In the genomic region with DNA sequence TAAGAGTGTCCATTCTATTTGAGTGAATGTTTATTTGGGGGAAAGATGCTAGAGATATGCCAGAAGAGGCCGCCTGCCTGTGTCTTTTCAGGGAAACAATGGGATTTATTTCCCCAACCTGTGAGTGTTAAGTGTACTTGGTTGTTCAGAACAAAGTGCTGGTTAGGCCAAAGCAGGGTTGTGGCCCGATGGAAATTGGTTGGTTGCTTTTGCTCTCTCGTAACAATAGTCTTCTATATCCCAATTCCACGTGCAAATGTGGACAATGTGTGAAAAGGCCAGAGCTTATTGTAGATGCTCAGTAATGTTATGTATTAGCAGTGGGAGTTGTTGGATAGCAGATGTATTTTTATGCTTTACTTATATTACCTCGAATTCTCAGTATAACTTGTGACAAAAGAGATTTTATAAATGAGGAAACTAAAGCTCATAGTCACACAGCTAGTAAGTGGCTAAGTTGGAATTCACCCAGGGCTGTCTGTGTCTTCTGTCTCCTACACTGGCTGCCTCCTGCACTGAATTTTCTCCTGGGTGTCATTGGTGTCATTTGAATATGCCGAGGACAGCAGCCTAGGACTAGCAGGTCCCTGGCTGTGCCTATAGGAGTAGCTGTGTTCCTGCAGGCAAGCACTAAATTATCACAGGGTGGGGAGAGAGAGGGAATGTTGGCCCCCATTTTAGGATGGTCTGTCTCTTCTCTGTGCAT, we compare ENCODE assay signal across 21 cellular contexts. TPM values are rescaled to one million over a fixed set of nuclear protein-coding genes. Genes with fewer than 3 reads are reported as not detected.
DNase-seq lines count a peak whose midpoint lies in the region; ATAC-seq and TF ChIP-seq lines count a peak whose summit lies in the region.
"Had no signal": no experiment of that assay in that cellular context is flagged by ENCODE, and none has a peak within 500 bp of the region (broad histone marks: within the 10 kb centered on the region; RNA-seq: fewer than 3 reads in every experiment).

No MANE protein-coding gene starts in this region.

- peak overlapping the region; percentile 0 for H3K27ac ChIP-seq in caudate nucleus (ENCODE audit: low read depth, low read length)
- H3K27ac ChIP-seq in layer of hippocampus (ENCODE audit: low read depth, low read length), result peak overlapping the region; percentile 4
- H3K27ac ChIP-seq in thyroid gland, result peak overlapping the region; percentile 25 to 56 (median 36)
- H3K27ac ChIP-seq: 22Rv1, ascending aorta, KMS-11, suprapubic skin had no signal

- H3K36me3 ChIP-seq in thyroid gland, result no peaks in the 10 kb centered on the region
- H3K36me3 ChIP-seq: ascending aorta, left lung, suprapubic skin had no signal

- H3K27me3 ChIP-seq in layer of hippocampus (ENCODE audit: control insufficient read depth, insufficient read depth, low read length) (no peaks in the 10 kb centered on the region), thyroid gland (no peaks in the 10 kb centered on the region)
- H3K27me3 ChIP-seq: ascending aorta, left lung, suprapubic skin had no signal

- 63 to 69% methylated on average over 6 of the region's 6 CpGs for WGBS in thyroid gland, 2 donors

- no peak for TF ChIP-seq CTCF in thyroid gland (IDR thresholded peaks at IDR 0.05)

- H3K4me3 ChIP-seq in thyroid gland (replicated peaks in 1 of 3), result no peak overlapping the region
- H3K4me3 ChIP-seq: ascending aorta, left lung, suprapubic skin had no signal

- DNase-seq in DMS79 treated with DMSO at 0.1 percent for 48 hours (lab: John Stamatoyannopoulos, UW), result peak; percentile 13
- no peak for DNase-seq in DMS79 (lab: John Stamatoyannopoulos, UW)
- DNase-seq in caudate nucleus (lab: John Stamatoyannopoulos, UW), result peak in 14 of 61 donors; percentile 1 to 29 (median 11)
- DNase-seq in thyroid gland, result no peak
- DNase-seq in NCI-H2196 (lab: John Stamatoyannopoulos, UW; ENCODE audit: unreplicated experiment), result no peak
- DNase-seq: activated gamma-delta T cell treated with Interleukin-2 at 50 U/mL for 16 hours; CD4-positive, alpha-beta memory T cell; dermis blood vessel endothelial cell; left lung; naive B cell; NCI-H1105; SHP77 treated with DMSO at 0.1 percent for 48 hours; T-helper 2 cell had no signal

- peaks cover 28 to 41% of the 10 kb centered on the region in 2 donors for H3K4me1 ChIP-seq in thyroid gland
- H3K4me1 ChIP-seq: ascending aorta had no signal

- no peak for TF ChIP-seq POLR2A in thyroid gland (IDR thresholded peaks at IDR 0.05)

- ATAC-seq in GM21390 (IDR thresholded peaks at IDR 0.05; ENCODE audit: unreplicated experiment) (no peak), GM21737 (IDR thresholded peaks at IDR 0.05; ENCODE audit: unreplicated experiment) (no peak)
- ATAC-seq: activated CD4-positive, CD25-positive, alpha-beta regulatory T cell treated with anti-CD3 and anti-CD28 coated beads, Interleukin-2, amount 50 U/mL, for 24 hours; left lung had no signal

- intact Hi-C loops in thyroid gland (cut with DNase I), result no loop called here

- H3K9me3 ChIP-seq in thyroid gland, result no peaks in the 10 kb centered on the region
- H3K9me3 ChIP-seq: ascending aorta, left lung, suprapubic skin had no signal

RNA-seq across cellular contexts. Expression of a gene that starts 21.5 kb away (rescaled TPM):
- 100 to 1,000 TPM in 2 of 4 donors, 10 to 100 TPM in 2; 78.0 to 127 (median 105) TPM for total RNA-seq in thyroid gland
